Comparison of ENCODE assay signal across 18 cellular contexts in genomic region chr17:75008373-75008772, GRCh38. TPM values are rescaled to one million over a fixed set of nuclear protein-coding genes. Genes with fewer than 3 reads are reported as not detected.
DNase-seq lines count a peak whose midpoint lies in the region; ATAC-seq, FAIRE-seq and TF ChIP-seq lines count a peak whose summit lies in the region.
"Had no signal": no experiment of that assay in that cellular context is flagged by ENCODE, and none has a peak within 500 bp of the region (broad histone marks: within the 10 kb centered on the region; RNA-seq: fewer than 3 reads in every experiment).

No MANE protein-coding gene starts in this region.

- H3K4me3 ChIP-seq in HepG2 (replicated peaks in 1 of 3; ENCODE audit: insufficient read depth in 1 of 3, low read depth in 2 of 3, low read length in 3 of 3) = no peak overlapping the region
- H3K4me3 ChIP-seq in right lobe of liver = no peak overlapping the region
- no peak overlapping the region for H3K4me3 ChIP-seq in Jurkat, Clone E6-1 (ENCODE audit: low read length)
- no peak overlapping the region for H3K4me3 ChIP-seq in OCI-LY7 (ENCODE audit: low read depth, low read length, poor library complexity, severe bottlenecking)
- H3K4me3 ChIP-seq: MG63 had no signal

- no peak for TF ChIP-seq RAD21 in HepG2 (CRISPR knock-in tag; IDR thresholded peaks at IDR 0.05)

- no peak overlapping the region for H2AFZ ChIP-seq in HepG2 (ENCODE audit: low read length)
- H2AFZ ChIP-seq in OCI-LY7 (ENCODE audit: low read length) = no peak overlapping the region

- FAIRE-seq in HepG2 (lab: Jason Lieb, UNC) = no peak
- FAIRE-seq: D721Med, GM18507 had no signal

- H3K4me2 ChIP-seq in HepG2 (ENCODE audit: low read depth, low read length) (no peak overlapping the region), OCI-LY7 (ENCODE audit: low read length) (no peak overlapping the region)

- H3K4me1 ChIP-seq in HepG2 (ENCODE audit: insufficient read depth, low read length) (peaks cover 19% of the 10 kb centered on the region), right lobe of liver (peaks cover 0 to 6% (median 2%) of the 10 kb centered on the region in 4 donors), OCI-LY7 (ENCODE audit: insufficient read depth, low read length, poor library complexity, severe bottlenecking) (peaks cover 9% of the 10 kb centered on the region)

- TF ChIP-seq CTCF in HepG2 (CRISPR knock-in tag; IDR thresholded peaks at IDR 0.05) (no peak), right lobe of liver (IDR thresholded peaks at IDR 0.05) (no peak), OCI-LY7 (conservative IDR thresholded peaks at IDR 0.05; ENCODE audit: low read length) (no peak), GM10248 (IDR thresholded peaks at IDR 0.05; ENCODE audit: control extremely low read depth, extremely low read depth, low read depth, missing control alignments) (no peak)

- no peak overlapping the region for H3K9ac ChIP-seq in HepG2 (ENCODE audit: insufficient read depth, low read depth, low read length)

- H4K20me1 ChIP-seq in HepG2 (ENCODE audit: insufficient read depth, low read length) = no peaks in the 10 kb centered on the region
- no peaks in the 10 kb centered on the region for H4K20me1 ChIP-seq in OCI-LY7 (ENCODE audit: insufficient read depth, low read length)

- no peak for DNase-seq in HepG2 (ENCODE audit: low spot score)
- no peak for DNase-seq in right lobe of liver
- DNase-seq in Jurkat, Clone E6-1 (ENCODE audit: low read depth, low spot score) = peak; percentile 50
- peak; percentile 26 for DNase-seq in OCI-LY7 (ENCODE audit: low spot score)
- no peak for DNase-seq in KG1 (lab: John Stamatoyannopoulos, UW)
- no peak for DNase-seq in MV-4-11 (lab: John Stamatoyannopoulos, UW)
- no peak for DNase-seq in NCI-H524 treated with DMSO at 0.1 percent for 48 hours (lab: John Stamatoyannopoulos, UW)
- no peak for DNase-seq in GM10248 (ENCODE audit: extremely low spot score)
- DNase-seq: AML-193; CD4-positive, CD25-positive, alpha-beta regulatory T cell; HFFc6; MG63; NCI-H1105 treated with DMSO at 0.1 percent for 48 hours; NK-92 treated with Interleukin-12 subunit alpha and Interleukin-12 subunit beta, amount 100 ng/mL, for 24 hours; T1000 had no signal

- H3K36me3 ChIP-seq in HepG2 (replicated peaks in 1 of 2; ENCODE audit: control insufficient read depth in 1 of 2, insufficient read depth in 2 of 2, low read length in 2 of 2) (no peaks in the 10 kb centered on the region), right lobe of liver (no peaks in the 10 kb centered on the region), OCI-LY7 (ENCODE audit: insufficient read depth, low read length) (no peaks in the 10 kb centered on the region)
- H3K36me3 ChIP-seq: MG63 had no signal

- intact Hi-C loops in HepG2 (cut with micrococcal nuclease; ENCODE audit: unreplicated experiment) = no loop called here
- intact Hi-C loops in right lobe of liver (cut with DNase I) = loop anchor here in 1 of 2 donors (5.0 kb wide), 1 partner anchor 34 kb away; no protein-coding TSS in a partner anchor
- intact Hi-C loops in OCI-LY7 (cut with micrococcal nuclease; ENCODE audit: unreplicated experiment) = no loop called here

- WGBS in HepG2 (ENCODE audit: low lambda C conversion rate) = 21% methylated on average over 6 of the region's 6 CpGs
- 38% methylated on average over 1 of the region's 6 CpGs for WGBS in right lobe of liver (ENCODE audit: insufficient coverage, low coverage, low lambda C conversion rate, missing lambda C conversion rate)

- TF ChIP-seq POLR2A in HepG2 (IDR thresholded peaks at IDR 0.05; ENCODE audit: insufficient read depth in 1 of 2, low read depth in 2 of 2, low read length in 2 of 2) = no peak
- no peak for TF ChIP-seq POLR2A in right lobe of liver (IDR thresholded peaks at IDR 0.05)

- POLR2A ChIA-PET in HepG2 (lab: Yijun Ruan, JAX) = interaction anchor here (0.7 to 0.9 kb wide), 2 partner anchors 27 to 261 kb away, joined by 3 read pairs; no protein-coding TSS in a partner anchor
- POLR2A ChIA-PET in OCI-LY7 (lab: Charles Lee) = interaction anchor here (0.6 to 0.8 kb wide), 3 partner anchors 13 to 107 kb away, joined by 3 to 5 read pairs (median 3); no protein-coding TSS in a partner anchor
- POLR2A ChIA-PET in GM10248 (lab: Yijun Ruan, JAX) = no interaction called here

- no peaks in the 10 kb centered on the region for H3K9me2 ChIP-seq in OCI-LY7 (ENCODE audit: insufficient read depth, low read length)

- H3K27ac ChIP-seq in HepG2 (ENCODE audit: extremely low read length, insufficient read depth, low read length) (no peak overlapping the region), right lobe of liver (no peak overlapping the region), OCI-LY7 (ENCODE audit: low read depth, low read length, poor library complexity, severe bottlenecking) (no peak overlapping the region)
- H3K27ac ChIP-seq: HL-60 had no signal

- BruUV-seq in HepG2 (replicated peaks; lab: Mats Ljungman, UMichigan) (no TSS peak), OCI-LY7 (replicated peaks; lab: Mats Ljungman, UMichigan) (no TSS peak)

- TF ChIP-seq EP300 in HepG2 (IDR thresholded peaks at IDR 0.05; ENCODE audit: low read depth in 2 of 2, low read length in 2 of 2) (no peak), HepG2 (CRISPR knock-in tag; IDR thresholded peaks at IDR 0.05; ENCODE audit: borderline replicate concordance) (no peak)

- H3K79me2 ChIP-seq in HepG2 (ENCODE audit: insufficient read depth, low read length) (peaks cover 8% of the 10 kb centered on the region), OCI-LY7 (ENCODE audit: insufficient read depth, low read depth, low read length) (peaks cover 6% of the 10 kb centered on the region; the same call in 1 of the 2 replicates)

- H3K27me3 ChIP-seq in HepG2 (ENCODE audit: control insufficient read depth in 1 of 2, insufficient read depth in 2 of 2, low read length in 2 of 2) (no peaks in the 10 kb centered on the region; a peak in 2 of 5 replicates), right lobe of liver (no peaks in the 10 kb centered on the region)
- H3K27me3 ChIP-seq: MG63 had no signal

- CTCF ChIA-PET in HepG2 (lab: Yijun Ruan, JAX; ENCODE audit: low intra/inter-chr PET ratio, low total read pairs) (no interaction called here), OCI-LY7 (lab: Charles Lee; ENCODE audit: unreplicated experiment) (interaction anchor here (1.1 kb wide), 1 partner anchor 40 kb away, joined by 3 read pairs; no protein-coding TSS in a partner anchor), GM10248 (lab: Yijun Ruan, JAX) (interaction anchor here (0.8 to 12.1 kb wide), 4 partner anchors 14 to 262 kb away, joined by 3 to 138 read pairs (median 4); partner anchors contain the start of gene MIF4GD)

- in situ Hi-C loops in HepG2 (cut with HindIII; ENCODE audit: extremely low pct_ligation_motif_present, low pct_unique_long_range_greater_than_20kb) = loop anchor here (5.0 kb wide), 2 partner anchors 46 to 91 kb away; no protein-coding TSS in a partner anchor

- ATAC-seq in HepG2 (no peak), right lobe of liver (no peak)

- no peaks in the 10 kb centered on the region for H3K9me3 ChIP-seq in HepG2 (ENCODE audit: low read length)
- H3K9me3 ChIP-seq in right lobe of liver = no peaks in the 10 kb centered on the region
- H3K9me3 ChIP-seq in OCI-LY7 (ENCODE audit: low read length) = no peaks in the 10 kb centered on the region
- H3K9me3 ChIP-seq: MG63 had no signal

RNA-seq across cellular contexts. Expression of gene MRPL58, which starts 4.1 kb away (rescaled TPM):
- 68.9 and 101 TPM in 2 replicates for total RNA-seq in HepG2 (2016; rRNA removed; fragmentation: Illumina TruSeq; extraction: Trizol)
- total RNA-seq in HepG2 (2016; cell fraction: cytosol; rRNA removed; fragmentation: Illumina TruSeq; extraction: Trizol; ENCODE audit: low read depth) = 22.8 and 26.1 TPM in 2 replicates
- total RNA-seq in HepG2 (2016; cell fraction: insoluble cytoplasmic fraction; rRNA removed; fragmentation: Illumina TruSeq; extraction: Trizol) = 68.9 and 107 TPM in 2 replicates
- 25.3 and 26.8 TPM in 2 replicates for total RNA-seq in HepG2 (2016; cell fraction: membrane; rRNA removed; fragmentation: Illumina TruSeq; extraction: Trizol)
- total RNA-seq in HepG2 (2016; cell fraction: nucleus; rRNA removed; fragmentation: Illumina TruSeq; extraction: Trizol) = 19.6 and 20.1 TPM in 2 replicates
- polyA plus RNA-seq in HepG2 (2011; rRNA removed) = 39.7 and 44.9 TPM in 2 replicates
- polyA plus RNA-seq in HepG2 (2011; cell fraction: cytosol; rRNA removed) = 48.5 and 51.2 TPM in 2 replicates
- 12.5 and 12.9 TPM in 2 replicates for polyA plus RNA-seq in HepG2 (2011; cell fraction: nucleus; rRNA removed)
- polyA plus RNA-seq in HepG2 (2012) = 31.5 and 33.0 TPM in 2 replicates
- 17.5 and 19.1 TPM in 2 replicates for polyA plus RNA-seq in HepG2 (2016; cell fraction: cytosol; fragmentation: Illumina TruSeq; extraction: Trizol; ENCODE audit: low read depth)
- 94.5 and 112 TPM in 2 replicates for polyA plus RNA-seq in HepG2 (2016; cell fraction: insoluble cytoplasmic fraction; fragmentation: Illumina TruSeq; extraction: Trizol; ENCODE audit: low read depth)
- polyA plus RNA-seq in HepG2 (2016; cell fraction: membrane; fragmentation: Illumina TruSeq; extraction: Trizol; ENCODE audit: low read depth) = 18.1 and 20.4 TPM in 2 replicates
- 39.1 and 44.7 TPM in 2 replicates for polyA plus RNA-seq in HepG2 (2016; cell fraction: nucleus; fragmentation: Illumina TruSeq; extraction: Trizol; ENCODE audit: insufficient read depth, low read depth)
- polyA minus RNA-seq in HepG2 (2011; rRNA and poly(A)+ RNA removed; ENCODE audit: low replicate concordance) = 22.4 and 24.3 TPM in 2 replicates
- 14.2 and 15.5 TPM in 2 replicates for polyA minus RNA-seq in HepG2 (2011; cell fraction: cytosol; rRNA and poly(A)+ RNA removed)
- 6.1 and 8.4 TPM in 2 replicates for polyA minus RNA-seq in HepG2 (2011; cell fraction: nucleus; rRNA and poly(A)+ RNA removed)
- total RNA-seq in right lobe of liver = 100 to 1,000 TPM in 1 of 6 experiments, 10 to 100 TPM in 5; 23.7 to 112 (median 28.1) TPM
- 92.3 TPM for polyA plus RNA-seq in Jurkat, Clone E6-1 (2012; ENCODE audit: insufficient read depth, insufficient read length)
- total RNA-seq in OCI-LY7 (2014; rRNA removed; shearing (Covaris generic)) = 79.8 and 84.2 TPM in 2 replicates
- total RNA-seq in OCI-LY7 (2022) = 70.7 and 75.3 TPM in 2 replicates

RNA-seq across cellular contexts. Expression of gene CDR2L, which starts 20.9 kb away (rescaled TPM):
- total RNA-seq in HepG2 (2016; rRNA removed; fragmentation: Illumina TruSeq; extraction: Trizol) (1.9 and 2.1 TPM in 2 replicates), right lobe of liver (1 to 10 TPM in 4 of 6 experiments, under 1 TPM in 2; 0.64 to 2.3 (median 1.4) TPM), OCI-LY7 (2022) (0.49 and 0.74 TPM in 2 replicates)
- total RNA-seq in HepG2 (2016; cell fraction: cytosol; rRNA removed; fragmentation: Illumina TruSeq; extraction: Trizol; ENCODE audit: low read depth) = 0.62 and 0.81 TPM in 2 replicates
- total RNA-seq in HepG2 (2016; cell fraction: insoluble cytoplasmic fraction; rRNA removed; fragmentation: Illumina TruSeq; extraction: Trizol) = 1.8 and 2.1 TPM in 2 replicates
- 2.5 and 2.7 TPM in 2 replicates for total RNA-seq in HepG2 (2016; cell fraction: membrane; rRNA removed; fragmentation: Illumina TruSeq; extraction: Trizol)
- total RNA-seq in HepG2 (2016; cell fraction: nucleus; rRNA removed; fragmentation: Illumina TruSeq; extraction: Trizol) = 1.7 TPM in 2 replicates
- 1.9 and 2.1 TPM in 2 replicates for polyA plus RNA-seq in HepG2 (2011; rRNA removed)
- 1.3 and 2.5 TPM in 2 replicates for polyA plus RNA-seq in HepG2 (2011; cell fraction: cytosol; rRNA removed)
- polyA plus RNA-seq in HepG2 (2011; cell fraction: nucleus; rRNA removed) = 3.2 and 3.4 TPM in 2 replicates
- 0.63 and 2.1 TPM in 2 replicates for polyA plus RNA-seq in HepG2 (2012)
- 0.72 and 1.0 TPM in 2 replicates for polyA plus RNA-seq in HepG2 (2016; cell fraction: cytosol; fragmentation: Illumina TruSeq; extraction: Trizol; ENCODE audit: low read depth)
- polyA plus RNA-seq in HepG2 (2016; cell fraction: insoluble cytoplasmic fraction; fragmentation: Illumina TruSeq; extraction: Trizol; ENCODE audit: low read depth) = 2.8 and 3.4 TPM in 2 replicates
- polyA plus RNA-seq in HepG2 (2016; cell fraction: membrane; fragmentation: Illumina TruSeq; extraction: Trizol; ENCODE audit: low read depth) = 2.1 and 2.5 TPM in 2 replicates
- polyA plus RNA-seq in HepG2 (2016; cell fraction: nucleus; fragmentation: Illumina TruSeq; extraction: Trizol; ENCODE audit: insufficient read depth, low read depth) = 3.0 and 3.9 TPM in 2 replicates
- 3.6 and 20.5 TPM in 2 replicates for polyA minus RNA-seq in HepG2 (2011; rRNA and poly(A)+ RNA removed; ENCODE audit: low replicate concordance)
- polyA minus RNA-seq in HepG2 (2011; cell fraction: cytosol; rRNA and poly(A)+ RNA removed) = 1.3 and 2.9 TPM in 2 replicates
- 0.50 and 0.90 TPM in 2 replicates for polyA minus RNA-seq in HepG2 (2011; cell fraction: nucleus; rRNA and poly(A)+ RNA removed)
- polyA plus RNA-seq in Jurkat, Clone E6-1 (2012; ENCODE audit: insufficient read depth, insufficient read length) = 8.1 TPM
- total RNA-seq in OCI-LY7 (2014; rRNA removed; shearing (Covaris generic)) = 0.10 and 0.79 TPM in 2 replicates
- total RNA-seq: CD4-positive, CD25-positive, alpha-beta regulatory T cell had no signal

RNA-seq across cellular contexts. Expression of gene HID1, which starts 35.8 kb away (rescaled TPM):
- total RNA-seq in HepG2 (2016; rRNA removed; fragmentation: Illumina TruSeq; extraction: Trizol) (1.7 and 2.1 TPM in 2 replicates), right lobe of liver (1 to 10 TPM; 3.5 to 6.6 (median 4.5) TPM), OCI-LY7 (2022) (8.5 and 9.9 TPM in 2 replicates)
- total RNA-seq in HepG2 (2016; cell fraction: cytosol; rRNA removed; fragmentation: Illumina TruSeq; extraction: Trizol; ENCODE audit: low read depth) = 0.53 TPM in 1 of 2 replicates, not detected in the other
- total RNA-seq in HepG2 (2016; cell fraction: insoluble cytoplasmic fraction; rRNA removed; fragmentation: Illumina TruSeq; extraction: Trizol) = 1.7 and 2.0 TPM in 2 replicates
- total RNA-seq in HepG2 (2016; cell fraction: membrane; rRNA removed; fragmentation: Illumina TruSeq; extraction: Trizol) = 0.48 and 1.1 TPM in 2 replicates
- 1.4 and 3.5 TPM in 2 replicates for total RNA-seq in HepG2 (2016; cell fraction: nucleus; rRNA removed; fragmentation: Illumina TruSeq; extraction: Trizol)
- 10.6 and 17.1 TPM in 2 replicates for polyA plus RNA-seq in HepG2 (2011; rRNA removed)
- 3.8 and 4.4 TPM in 2 replicates for polyA plus RNA-seq in HepG2 (2011; cell fraction: cytosol; rRNA removed)
- polyA plus RNA-seq in HepG2 (2011; cell fraction: nucleus; rRNA removed) = 65.2 and 76.6 TPM in 2 replicates
- polyA plus RNA-seq in HepG2 (2012) = 6.0 and 18.4 TPM in 2 replicates
- 0.52 and 0.83 TPM in 2 replicates for polyA plus RNA-seq in HepG2 (2016; cell fraction: cytosol; fragmentation: Illumina TruSeq; extraction: Trizol; ENCODE audit: low read depth)
- polyA plus RNA-seq in HepG2 (2016; cell fraction: insoluble cytoplasmic fraction; fragmentation: Illumina TruSeq; extraction: Trizol; ENCODE audit: low read depth) = 2.4 and 3.5 TPM in 2 replicates
- polyA plus RNA-seq in HepG2 (2016; cell fraction: membrane; fragmentation: Illumina TruSeq; extraction: Trizol; ENCODE audit: low read depth) = 1.6 and 1.8 TPM in 2 replicates
- polyA plus RNA-seq in HepG2 (2016; cell fraction: nucleus; fragmentation: Illumina TruSeq; extraction: Trizol; ENCODE audit: insufficient read depth, low read depth) = 6.5 and 7.2 TPM in 2 replicates
- 0.19 and 15.2 TPM in 2 replicates for polyA minus RNA-seq in HepG2 (2011; rRNA and poly(A)+ RNA removed; ENCODE audit: low replicate concordance)
- 2.5 and 3.1 TPM in 2 replicates for polyA minus RNA-seq in HepG2 (2011; cell fraction: cytosol; rRNA and poly(A)+ RNA removed)
- 8.4 and 9.3 TPM in 2 replicates for polyA minus RNA-seq in HepG2 (2011; cell fraction: nucleus; rRNA and poly(A)+ RNA removed)
- polyA plus RNA-seq in Jurkat, Clone E6-1 (2012; ENCODE audit: insufficient read depth, insufficient read length) = 8.5 TPM
- 0.35 and 0.85 TPM in 2 replicates for total RNA-seq in OCI-LY7 (2014; rRNA removed; shearing (Covaris generic))

RNA-seq across cellular contexts. Expression of gene ATP5PD, which starts 38.4 kb away (rescaled TPM):
- total RNA-seq in HepG2 (2016; rRNA removed; fragmentation: Illumina TruSeq; extraction: Trizol) = 428 and 565 TPM in 2 replicates
- total RNA-seq in HepG2 (2016; cell fraction: cytosol; rRNA removed; fragmentation: Illumina TruSeq; extraction: Trizol; ENCODE audit: low read depth) = 145 and 147 TPM in 2 replicates
- total RNA-seq in HepG2 (2016; cell fraction: insoluble cytoplasmic fraction; rRNA removed; fragmentation: Illumina TruSeq; extraction: Trizol) = 423 and 597 TPM in 2 replicates
- total RNA-seq in HepG2 (2016; cell fraction: membrane; rRNA removed; fragmentation: Illumina TruSeq; extraction: Trizol) = 127 and 132 TPM in 2 replicates
- total RNA-seq in HepG2 (2016; cell fraction: nucleus; rRNA removed; fragmentation: Illumina TruSeq; extraction: Trizol) = 130 and 138 TPM in 2 replicates
- 151 and 158 TPM in 2 replicates for polyA plus RNA-seq in HepG2 (2011; rRNA removed)
- polyA plus RNA-seq in HepG2 (2011; cell fraction: cytosol; rRNA removed) = 234 and 269 TPM in 2 replicates
- polyA plus RNA-seq in HepG2 (2011; cell fraction: nucleus; rRNA removed) = 56.2 and 75.0 TPM in 2 replicates
- 326 and 491 TPM in 2 replicates for polyA plus RNA-seq in HepG2 (2012)
- 154 and 165 TPM in 2 replicates for polyA plus RNA-seq in HepG2 (2016; cell fraction: cytosol; fragmentation: Illumina TruSeq; extraction: Trizol; ENCODE audit: low read depth)
- polyA plus RNA-seq in HepG2 (2016; cell fraction: insoluble cytoplasmic fraction; fragmentation: Illumina TruSeq; extraction: Trizol; ENCODE audit: low read depth) = 570 and 628 TPM in 2 replicates
- 119 and 124 TPM in 2 replicates for polyA plus RNA-seq in HepG2 (2016; cell fraction: membrane; fragmentation: Illumina TruSeq; extraction: Trizol; ENCODE audit: low read depth)
- 239 and 245 TPM in 2 replicates for polyA plus RNA-seq in HepG2 (2016; cell fraction: nucleus; fragmentation: Illumina TruSeq; extraction: Trizol; ENCODE audit: insufficient read depth, low read depth)
- 144 and 283 TPM in 2 replicates for polyA minus RNA-seq in HepG2 (2011; rRNA and poly(A)+ RNA removed; ENCODE audit: low replicate concordance)
- polyA minus RNA-seq in HepG2 (2011; cell fraction: cytosol; rRNA and poly(A)+ RNA removed) = 85.5 and 89.1 TPM in 2 replicates
- 33.7 and 56.1 TPM in 2 replicates for polyA minus RNA-seq in HepG2 (2011; cell fraction: nucleus; rRNA and poly(A)+ RNA removed)
- total RNA-seq in right lobe of liver = 100 to 1,000 TPM; 145 to 262 (median 179) TPM
- polyA plus RNA-seq in Jurkat, Clone E6-1 (2012; ENCODE audit: insufficient read depth, insufficient read length) = 332 TPM
- 293 and 301 TPM in 2 replicates for total RNA-seq in OCI-LY7 (2014; rRNA removed; shearing (Covaris generic))
- 314 and 317 TPM in 2 replicates for total RNA-seq in OCI-LY7 (2022)

RNA-seq across cellular contexts. Expression of gene KCTD2, which starts 38.7 kb away (rescaled TPM):
- total RNA-seq in HepG2 (2016; rRNA removed; fragmentation: Illumina TruSeq; extraction: Trizol) (27.5 and 28.3 TPM in 2 replicates), right lobe of liver (10 to 100 TPM in 1 of 6 experiments, 1 to 10 TPM in 5; 7.2 to 10.3 (median 8.1) TPM), OCI-LY7 (2022) (21.0 and 26.3 TPM in 2 replicates)
- 3.8 and 5.6 TPM in 2 replicates for total RNA-seq in HepG2 (2016; cell fraction: cytosol; rRNA removed; fragmentation: Illumina TruSeq; extraction: Trizol; ENCODE audit: low read depth)
- total RNA-seq in HepG2 (2016; cell fraction: insoluble cytoplasmic fraction; rRNA removed; fragmentation: Illumina TruSeq; extraction: Trizol) = 24.3 and 26.6 TPM in 2 replicates
- total RNA-seq in HepG2 (2016; cell fraction: membrane; rRNA removed; fragmentation: Illumina TruSeq; extraction: Trizol) = 15.3 and 15.8 TPM in 2 replicates
- total RNA-seq in HepG2 (2016; cell fraction: nucleus; rRNA removed; fragmentation: Illumina TruSeq; extraction: Trizol) = 16.1 TPM in 2 replicates
- 32.6 and 35.2 TPM in 2 replicates for polyA plus RNA-seq in HepG2 (2011; rRNA removed)
- polyA plus RNA-seq in HepG2 (2011; cell fraction: cytosol; rRNA removed) = 26.2 and 29.9 TPM in 2 replicates
- polyA plus RNA-seq in HepG2 (2011; cell fraction: nucleus; rRNA removed) = 26.6 and 29.2 TPM in 2 replicates
- polyA plus RNA-seq in HepG2 (2012) = 15.9 and 21.3 TPM in 2 replicates
- polyA plus RNA-seq in HepG2 (2016; cell fraction: cytosol; fragmentation: Illumina TruSeq; extraction: Trizol; ENCODE audit: low read depth) = 2.8 and 2.9 TPM in 2 replicates
- 23.4 and 28.3 TPM in 2 replicates for polyA plus RNA-seq in HepG2 (2016; cell fraction: insoluble cytoplasmic fraction; fragmentation: Illumina TruSeq; extraction: Trizol; ENCODE audit: low read depth)
- 9.8 and 10.2 TPM in 2 replicates for polyA plus RNA-seq in HepG2 (2016; cell fraction: membrane; fragmentation: Illumina TruSeq; extraction: Trizol; ENCODE audit: low read depth)
- 26.8 and 29.5 TPM in 2 replicates for polyA plus RNA-seq in HepG2 (2016; cell fraction: nucleus; fragmentation: Illumina TruSeq; extraction: Trizol; ENCODE audit: insufficient read depth, low read depth)
- 25.3 and 27.5 TPM in 2 replicates for polyA minus RNA-seq in HepG2 (2011; rRNA and poly(A)+ RNA removed; ENCODE audit: low replicate concordance)
- 11.1 and 12.5 TPM in 2 replicates for polyA minus RNA-seq in HepG2 (2011; cell fraction: cytosol; rRNA and poly(A)+ RNA removed)
- 9.7 and 12.8 TPM in 2 replicates for polyA minus RNA-seq in HepG2 (2011; cell fraction: nucleus; rRNA and poly(A)+ RNA removed)
- 17.6 TPM for polyA plus RNA-seq in Jurkat, Clone E6-1 (2012; ENCODE audit: insufficient read depth, insufficient read length)
- 26.0 and 29.8 TPM in 2 replicates for total RNA-seq in OCI-LY7 (2014; rRNA removed; shearing (Covaris generic))

Comparison
In these comparisons a context has a peak if more than half of its experiments do, and no peak if none do; other contexts are left out.
1. DNase-seq: peak in Jurkat, Clone E6-1 (single experiment) and OCI-LY7 (single experiment); none in HepG2 (single experiment), right lobe of liver (0 of 3), KG1 (single experiment), MV-4-11 (single experiment), NCI-H524 treated with DMSO at 0.1 percent for 48 hours (single experiment) and GM10248 (single experiment).